18 cellular contexts compared by ENCODE assay signal in genomic region chr2:68396093-68396492, GRCh38. TPM values are rescaled to one million over a fixed set of nuclear protein-coding genes. Genes with fewer than 3 reads are reported as not detected.
"Had no signal": no experiment of that assay in that cellular context is flagged by ENCODE, and none has a peak within 500 bp of the region (broad histone marks: within the 10 kb centered on the region; RNA-seq: fewer than 3 reads in every experiment).

No MANE protein-coding gene starts in this region.

- ATAC-seq: activated CD8-positive, alpha-beta T cell treated with anti-CD3 and anti-CD28 coated beads for 36 hours; activated T-helper 17 cell treated with anti-CD3 and anti-CD28 coated beads, Interleukin-2, amount 50 U/mL, for 72 hours; body of pancreas had no signal

- H3K36me3 ChIP-seq: thyroid gland had no signal

- H3K27me3 ChIP-seq: body of pancreas, thyroid gland had no signal

- DNase-seq: activated CD4-positive, alpha-beta T cell treated with anti-CD3 and anti-CD28 coated beads for 48 hours; activated CD4-positive, CD25-positive, alpha-beta regulatory T cell; activated CD8-positive, alpha-beta T cell treated with anti-CD3 and anti-CD28 coated beads for 36 hours; activated naive CD4-positive, alpha-beta T cell; activated T-cell treated with anti-CD3 and anti-CD28 coated beads, Interleukin-2, amount 50 U/mL, for 1 hour; body of pancreas; caudate nucleus; kidney glomerular epithelial cell; occipital lobe; posterior cingulate gyrus; retina; thyroid gland had no signal

- H3K27ac Mint-ChIP-seq: activated CD8-positive, alpha-beta T cell treated with anti-CD3 and anti-CD28 coated beads for 36 hours; activated T-helper 17 cell treated with anti-CD3 and anti-CD28 coated beads, Interleukin-2, amount 50 U/mL, for 72 hours; nephron; T-helper 2 cell treated with Interferon-gamma antibody and Interleukin-4, amounts not matched to agents 5 μg/mL and 100 μg/mL, for 36 hours had no signal

- H3K9me3 ChIP-seq: body of pancreas, thyroid gland had no signal

- H3K27ac ChIP-seq: body of pancreas, SK-N-MC, skin epidermis, thyroid gland had no signal

- H3K4me3 Mint-ChIP-seq: activated CD8-positive, alpha-beta T cell treated with anti-CD3 and anti-CD28 coated beads for 36 hours; activated T-helper 17 cell treated with anti-CD3 and anti-CD28 coated beads, Interleukin-2, amount 50 U/mL, for 72 hours; nephron; T-helper 2 cell treated with Interferon-gamma antibody and Interleukin-4, amounts not matched to agents 5 μg/mL and 100 μg/mL, for 36 hours had no signal

- H3K4me3 ChIP-seq: body of pancreas, SK-N-MC, skin epidermis, thyroid gland had no signal

RNA-seq across cellular contexts. Expression of gene PLEK, which starts 31.0 kb away (rescaled TPM):
- total RNA-seq: epithelial cell of proximal tubule had no signal
